ENCODE assay signal across 16 cellular contexts in genomic region chr2:171109571-171109970, GRCh38. TPM values are rescaled to one million over a fixed set of nuclear protein-coding genes. Genes with fewer than 3 reads are reported as not detected.
DNase-seq lines count a peak whose midpoint lies in the region; ATAC-seq and TF ChIP-seq lines count a peak whose summit lies in the region.
"Had no signal": no experiment of that assay in that cellular context is flagged by ENCODE, and none has a peak within 500 bp of the region (broad histone marks: within the 10 kb centered on the region; RNA-seq: fewer than 3 reads in every experiment).

No MANE protein-coding gene starts in this region.

- DNase-seq in SK-N-SH (no peak), type B pancreatic cell (ENCODE audit: extremely low spot score, unreplicated experiment) (no peak), NOMO-1 treated with DMSO at 0.1 percent for 48 hours (lab: John Stamatoyannopoulos, UW; ENCODE audit: unreplicated experiment) (no peak), MM.1S (no peak)
- no peak for DNase-seq in effector memory CD8-positive, alpha-beta T cell
- no peak for DNase-seq in activated CD4-positive, alpha-beta T cell treated with anti-CD3 and anti-CD28 coated beads, Interleukin-2, amount 50 U/mL, for 48 hours
- DNase-seq: BE2C, H7, MV-4-11, NCI-H1417 treated with DMSO at 0.1 percent for 48 hours, NCI-H2029 treated with DMSO at 0.1 percent for 48 hours, NCI-H2171 treated with DMSO at 0.1 percent for 48 hours, NCI-H748 treated with DMSO at 0.1 percent for 48 hours had no signal

- no peak overlapping the region for H3K4me2 ChIP-seq in SK-N-SH
- H3K4me2 ChIP-seq in MM.1S (ENCODE audit: low read depth, low read length): no peak overlapping the region

- no peaks in the 10 kb centered on the region for H3K9me3 Mint-ChIP-seq in effector memory CD8-positive, alpha-beta T cell
- no peaks in the 10 kb centered on the region for H3K9me3 Mint-ChIP-seq in type B pancreatic cell

- H3K27me3 ChIP-seq in SK-N-SH (ENCODE audit: insufficient read depth): no peaks in the 10 kb centered on the region
- H3K27me3 ChIP-seq in MM.1S (replicated peaks; ENCODE audit: insufficient read depth, low read length): no peaks in the 10 kb centered on the region
- H3K27me3 ChIP-seq: BE2C had no signal

- H3K27me3 Mint-ChIP-seq in effector memory CD8-positive, alpha-beta T cell: no peaks in the 10 kb centered on the region
- H3K27me3 Mint-ChIP-seq in type B pancreatic cell: no peaks in the 10 kb centered on the region

- H3K79me2 ChIP-seq in SK-N-SH (ENCODE audit: insufficient read depth): peaks cover 94% of the 10 kb centered on the region
- peaks cover 98% of the 10 kb centered on the region for H3K79me2 ChIP-seq in MM.1S (ENCODE audit: low read length)

- no peak for TF ChIP-seq EP300 in SK-N-SH (IDR thresholded peaks at IDR 0.05; ENCODE audit: borderline replicate concordance in 1 of 2, low read depth in 1 of 2, low read length in 1 of 2)

- peaks cover 12% of the 10 kb centered on the region for H3K36me3 Mint-ChIP-seq in effector memory CD8-positive, alpha-beta T cell (ENCODE audit: insufficient read depth)
- H3K36me3 Mint-ChIP-seq in type B pancreatic cell: peaks cover 19% of the 10 kb centered on the region

- TF ChIP-seq CTCF in SK-N-SH (IDR thresholded peaks at IDR 0.05) (no peak), HEK293 (tag by site-specific recombination; IDR thresholded peaks at IDR 0.05) (no peak), type B pancreatic cell (conservative IDR thresholded peaks at IDR 0.05) (no peak), MM.1S (IDR thresholded peaks at IDR 0.05; ENCODE audit: low read length) (no peak)

- H3K9ac ChIP-seq in SK-N-SH: no peak overlapping the region
- no peak overlapping the region for H3K9ac ChIP-seq in MM.1S (ENCODE audit: low read length)

- H3K27ac ChIP-seq in SK-N-SH (ENCODE audit: low read depth in 2 of 2, low read length in 1 of 2) (no peak overlapping the region), HEK293 (ENCODE audit: extremely low read depth, low read depth, low read length) (no peak overlapping the region), MM.1S (ENCODE audit: low read length) (no peak overlapping the region)
- H3K27ac ChIP-seq: 22Rv1 had no signal

- H3K4me3 Mint-ChIP-seq in effector memory CD8-positive, alpha-beta T cell: no peak overlapping the region
- H3K4me3 Mint-ChIP-seq in type B pancreatic cell: no peak overlapping the region

- no peak overlapping the region for H2AFZ ChIP-seq in SK-N-SH (ENCODE audit: low read depth)
- H2AFZ ChIP-seq in MM.1S (ENCODE audit: low read length): no peak overlapping the region

- no peak for TF ChIP-seq RAD21 in SK-N-SH (IDR thresholded peaks at IDR 0.05; ENCODE audit: low read length)

- H3K4me1 ChIP-seq in SK-N-SH (ENCODE audit: control insufficient read depth in 1 of 2, insufficient read depth in 2 of 2, low read depth in 1 of 2, low read length in 1 of 2) (no peaks in the 10 kb centered on the region), HEK293 (ENCODE audit: control insufficient read depth, insufficient read depth, low read length) (no peaks in the 10 kb centered on the region), MM.1S (ENCODE audit: low read length) (no peaks in the 10 kb centered on the region)
- H3K4me1 ChIP-seq: BE2C had no signal

- H3K9me2 ChIP-seq in SK-N-SH (no peaks in the 10 kb centered on the region), MM.1S (replicated peaks; ENCODE audit: insufficient read depth, low read length) (no peaks in the 10 kb centered on the region)

- H3K4me3 ChIP-seq in SK-N-SH (ENCODE audit: low read depth in 2 of 2, low read length in 1 of 2) (no peak overlapping the region), HEK293 (ENCODE audit: low read depth, low read length) (no peak overlapping the region), MM.1S (ENCODE audit: low read length) (no peak overlapping the region)

- CTCF ChIA-PET in SK-N-SH (lab: Yijun Ruan, JAX) (interaction anchor here (1.5 to 2.8 kb wide), 3 partner anchors 22 to 307 kb away, joined by 3 to 14 read pairs (median 5); no protein-coding TSS in a partner anchor), HEK293 (lab: Yijun Ruan, JAX) (interaction anchor here (0.7 to 1.3 kb wide), 3 partner anchors 23 to 200 kb away, joined by 3 to 12 read pairs (median 4); no protein-coding TSS in a partner anchor)

- H3K36me3 ChIP-seq in SK-N-SH (replicated peaks in 1 of 2; ENCODE audit: control insufficient read depth in 1 of 2, insufficient read depth in 2 of 2, low read length in 1 of 2) (peaks cover 0 to 15% of the 10 kb centered on the region in 2 experiments), HEK293 (ENCODE audit: control insufficient read depth in 2 of 2, insufficient read depth in 1 of 2, low read length in 2 of 2) (peaks cover 0 to 4% of the 10 kb centered on the region in 2 experiments; a peak in 1 of 3 replicates), MM.1S (replicated peaks; ENCODE audit: insufficient read depth, low read length) (no peaks in the 10 kb centered on the region; the same call in 1 of the 2 replicates)
- H3K36me3 ChIP-seq: BE2C had no signal

- 0 out of 2 replicates have a peak, but pooled peaks cover 14% of the 10 kb centered on the region for H4K20me1 ChIP-seq in SK-N-SH (ENCODE audit: insufficient read depth)
- peaks cover 4% of the 10 kb centered on the region; the same call in 1 of the 2 replicates for H4K20me1 ChIP-seq in MM.1S (ENCODE audit: insufficient read depth, low read length)

- H3K27ac Mint-ChIP-seq in effector memory CD8-positive, alpha-beta T cell: peak overlapping the region; percentile 36
- H3K27ac Mint-ChIP-seq in type B pancreatic cell: peak overlapping the region; percentile 2

- H3F3A ChIP-seq in SK-N-SH (replicated peaks; ENCODE audit: insufficient read depth): no peaks in the 10 kb centered on the region
- H3F3A ChIP-seq in MM.1S (ENCODE audit: insufficient read depth, low read length): no peaks in the 10 kb centered on the region

- POLR2A ChIA-PET in SK-N-SH (lab: Yijun Ruan, JAX) (no interaction called here), HEK293 (lab: Yijun Ruan, JAX) (no interaction called here)

- H3K4me1 Mint-ChIP-seq in effector memory CD8-positive, alpha-beta T cell (ENCODE audit: low read depth in 2 of 2): peaks cover 37 to 65% of the 10 kb centered on the region in 2 donors
- H3K4me1 Mint-ChIP-seq in type B pancreatic cell (ENCODE audit: unreplicated experiment): peaks cover 14% of the 10 kb centered on the region

- no peaks in the 10 kb centered on the region for H3K9me3 ChIP-seq in SK-N-SH
- H3K9me3 ChIP-seq in HEK293 (ENCODE audit: control insufficient read depth, insufficient read depth, low read depth, low read length): no peaks in the 10 kb centered on the region
- H3K9me3 ChIP-seq in MM.1S (replicated peaks; ENCODE audit: insufficient read depth, low read length): no peaks in the 10 kb centered on the region
- H3K9me3 ChIP-seq: BE2C had no signal

- ATAC-seq in SK-N-SH treated with all-trans-retinoic acid at 6 μM for 48 hours: no peak
- ATAC-seq in effector memory CD8-positive, alpha-beta T cell (replicated peaks): no peak

TF ChIP-seq in SK-N-SH treated with all-trans-retinoic acid at 6 μM for 48 hours, 23 proteins besides CTCF, POLR2A, EP300 and RAD21 (continues in another document):
- TF ChIP-seq PPARA (CRISPR knock-in tag; IDR thresholded peaks at IDR 0.05; ENCODE audit: borderline replicate concordance) (no peak), GLIS3 (CRISPR knock-in tag; IDR thresholded peaks at IDR 0.05) (no peak), CREB5 (CRISPR knock-in tag; IDR thresholded peaks at IDR 0.05; ENCODE audit: low read depth) (no peak)

TF ChIP-seq in SK-N-SH, 30 proteins besides CTCF, POLR2A, EP300 and RAD21:
- TF ChIP-seq, protein P1, sequence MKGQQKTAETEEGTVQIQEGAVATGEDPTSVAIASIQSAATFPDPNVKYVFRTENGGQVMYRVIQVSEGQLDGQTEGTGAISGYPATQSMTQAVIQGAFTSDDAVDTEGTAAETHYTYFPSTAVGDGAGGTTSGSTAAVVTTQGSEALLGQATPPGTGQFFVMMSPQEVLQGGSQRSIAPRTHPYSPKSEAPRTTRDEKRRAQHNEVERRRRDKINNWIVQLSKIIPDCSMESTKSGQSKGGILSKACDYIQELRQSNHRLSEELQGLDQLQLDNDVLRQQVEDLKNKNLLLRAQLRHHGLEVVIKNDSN (IDR thresholded peaks at IDR 0.05; ENCODE audit: borderline replicate concordance, low read depth): no peak
- no peak for TF ChIP-seq ELF1 (IDR thresholded peaks at IDR 0.05)
- TF ChIP-seq FOSL2 (IDR thresholded peaks at IDR 0.05; ENCODE audit: borderline replicate concordance, low read depth): no peak
- TF ChIP-seq NFIC (IDR thresholded peaks at IDR 0.05; ENCODE audit: borderline replicate concordance): no peak

TF ChIP-seq in HEK293, 187 proteins besides CTCF, POLR2A, EP300 and RAD21:
- TF ChIP-seq TRIM28 (IDR thresholded peaks at IDR 0.05; ENCODE audit: borderline replicate concordance, low read length) (0 out of 2 replicates have a peak, but pooled peaks have one; percentile 39), ZNF184 (tag by site-specific recombination; IDR thresholded peaks at IDR 0.05) (no peak), ZNF146 (tag by site-specific recombination; IDR thresholded peaks at IDR 0.05) (peak; percentile 30; the same call in 1 of the 2 replicates), ZNF175 (tag by site-specific recombination; IDR thresholded peaks at IDR 0.05) (no peak), ZNF580 (tag by site-specific recombination; IDR thresholded peaks at IDR 0.05) (no peak)

RNA-seq across cellular contexts. Expression of gene TLK1, which starts 51.1 kb away (rescaled TPM):
- polyA plus RNA-seq in SK-N-SH (2012; rRNA removed): 4.4 and 4.8 TPM in 2 replicates
- 6.7 and 9.0 TPM in 2 replicates for polyA plus RNA-seq in SK-N-SH (2012; cell fraction: cytosol; rRNA removed)
- polyA plus RNA-seq in SK-N-SH (2012; cell fraction: nucleus; rRNA removed): 3.4 and 5.2 TPM in 2 replicates
- 54.2 and 58.8 TPM in 2 replicates for total RNA-seq in type B pancreatic cell (ENCODE audit: low replicate concordance)
